In genomic region chr17:1829579-1830257, GRCh38 we compare ENCODE assay signal across 8 cellular contexts. TPM values are rescaled to one million over a fixed set of nuclear protein-coding genes. Genes with fewer than 3 reads are reported as not detected.
DNase-seq lines count a peak whose midpoint lies in the region; ATAC-seq and TF ChIP-seq lines count a peak whose summit lies in the region.

TSS of gene RPA1 (plus strand) at chr17:1830005. CDS start at chr17:1830094, 89 bp downstream.
TSS of gene SMYD4 (minus strand) at chr17:1829902. CDS start at chr17:1827994, 1,908 bp downstream.

- peak within 1 kb of the TSS; percentile 96 for H3K4me2 ChIP-seq in PC-9

- no peaks in the 10 kb centered on the region for H3K27me3 ChIP-seq in HUES48 (ENCODE audit: control insufficient read depth, insufficient read depth, low read length)
- no peaks in the 10 kb centered on the region for H3K27me3 ChIP-seq in PC-9 (ENCODE audit: insufficient read depth, low read depth)
- H3K27me3 ChIP-seq in esophagus muscularis mucosa: no peaks in the 10 kb centered on the region
- H3K27me3 ChIP-seq in muscle layer of duodenum (ENCODE audit: low read depth, low read length): no peaks in the 10 kb centered on the region

- TF ChIP-seq CTCF in PC-9 (conservative IDR thresholded peaks at IDR 0.05) (no peak), esophagus muscularis mucosa (IDR thresholded peaks at IDR 0.05) (peak in 1 of 3 experiments; percentile 37)

- H3K4me1 Mint-ChIP-seq in activated T-cell treated with anti-CD3 and anti-CD28 coated beads, Interleukin-2, amount 50 U/mL, for 24 hours (ENCODE audit: low read depth): peaks cover 64% of the 10 kb centered on the region

- H3F3A ChIP-seq in PC-9 (ENCODE audit: insufficient read depth, low read depth): peaks cover 19% of the 10 kb centered on the region

- POLR2A ChIA-PET in PC-9 (lab: Charles Lee; ENCODE audit: unreplicated experiment): interaction anchor here (0.5 to 1.4 kb wide), 8 partner anchors 9 to 181 kb away, joined by 3 to 11 read pairs (median 6); no protein-coding TSS in a partner anchor

- WGBS in esophagus muscularis mucosa: 0% methylated on average over 18 of the region's 83 CpGs

- no peaks in the 10 kb centered on the region for H3K9me3 ChIP-seq in HUES48 (ENCODE audit: control insufficient read depth, insufficient read depth, low read length)
- no peaks in the 10 kb centered on the region for H3K9me3 ChIP-seq in PC-9 (ENCODE audit: insufficient read depth, low read depth)
- H3K9me3 ChIP-seq in esophagus muscularis mucosa: no peaks in the 10 kb centered on the region
- no peaks in the 10 kb centered on the region for H3K9me3 ChIP-seq in muscle layer of duodenum (ENCODE audit: control insufficient read depth in 1 of 2, low read length in 2 of 2)

- H3K9ac ChIP-seq in HUES48 (ENCODE audit: low read depth, low read length): peak within 1 kb of the TSS; percentile 80

- peaks cover 68% of the 10 kb centered on the region for H3K79me2 ChIP-seq in PC-9 (ENCODE audit: low read depth)

- H3K9me3 Mint-ChIP-seq in activated T-cell treated with anti-CD3 and anti-CD28 coated beads, Interleukin-2, amount 50 U/mL, for 24 hours: no peaks in the 10 kb centered on the region

- no peaks in the 10 kb centered on the region for H3K27me3 Mint-ChIP-seq in activated T-cell treated with anti-CD3 and anti-CD28 coated beads, Interleukin-2, amount 50 U/mL, for 24 hours

- H3K27ac ChIP-seq in HUES48 (ENCODE audit: low read depth, low read length): peak within 1 kb of the TSS; percentile 85
- peak within 1 kb of the TSS; percentile 27; the same call in 1 of the 2 replicates for H3K27ac ChIP-seq in PC-9
- peak within 1 kb of the TSS; percentile 91 to 93 (median 92) for H3K27ac ChIP-seq in esophagus muscularis mucosa (replicated peaks in 1 of 4)
- H3K27ac ChIP-seq in muscle layer of duodenum (ENCODE audit: low read length): peak within 1 kb of the TSS; percentile 67

- DNase-seq in DMS 273 (lab: John Stamatoyannopoulos, UW; ENCODE audit: unreplicated experiment) (peak; percentile 95), PC-9 (peak; percentile 70 to 92), esophagus muscularis mucosa (ENCODE audit: extremely low spot score) (peak; percentile 96)
- peak; percentile 93 for DNase-seq in activated T-cell treated with anti-CD3 and anti-CD28 coated beads, Interleukin-2, amount 50 U/mL, for 24 hours
- DNase-seq in stimulated activated CD8-positive, alpha-beta memory T cell treated with anti-CD3 and anti-CD28 coated beads, Interleukin-7, amount 100 ng/mL, for 1 hour (ENCODE audit: low read depth in 2 of 2): peak; percentile 72 to 74

- intact Hi-C loops in PC-9 (cut with micrococcal nuclease; ENCODE audit: unreplicated experiment) (loop anchor here (2.0 kb wide), 1 partner anchor 113 kb away; no protein-coding TSS in a partner anchor), esophagus muscularis mucosa (cut with DNase I) (no loop called here)

- peak; percentile 83 for ATAC-seq in GM21423 (IDR thresholded peaks at IDR 0.05; ENCODE audit: unreplicated experiment)

- H3K4me3 Mint-ChIP-seq in activated T-cell treated with anti-CD3 and anti-CD28 coated beads, Interleukin-2, amount 50 U/mL, for 24 hours: peak within 1 kb of the TSS; percentile 93

- H3K4me3 ChIP-seq in HUES48 (ENCODE audit: low read depth, low read length) (peak within 1 kb of the TSS; percentile 96), PC-9 (peak within 1 kb of the TSS; percentile 96), esophagus muscularis mucosa (peak within 1 kb of the TSS; percentile 84 to 95 (median 94)), muscle layer of duodenum (ENCODE audit: low read depth in 1 of 2, low read length in 2 of 2) (peak within 1 kb of the TSS; percentile 79 to 89)

- peak within 1 kb of the TSS; percentile 95 for H3K27ac Mint-ChIP-seq in activated T-cell treated with anti-CD3 and anti-CD28 coated beads, Interleukin-2, amount 50 U/mL, for 24 hours

- no peak for TF ChIP-seq EP300 in esophagus muscularis mucosa (IDR thresholded peaks at IDR 0.05)

- H3K36me3 ChIP-seq in HUES48 (ENCODE audit: control insufficient read depth, insufficient read depth, low read length): peaks cover 49% of the 10 kb centered on the region
- peaks cover 12% of the 10 kb centered on the region; the same call in 1 of the 2 replicates for H3K36me3 ChIP-seq in PC-9 (ENCODE audit: low read depth)
- peaks cover 3 to 35% (median 16%) of the 10 kb centered on the region in 4 donors for H3K36me3 ChIP-seq in esophagus muscularis mucosa
- H3K36me3 ChIP-seq in muscle layer of duodenum (ENCODE audit: control insufficient read depth in 1 of 2, insufficient read depth in 2 of 2, low read length in 2 of 2): peaks cover 4 to 5% of the 10 kb centered on the region in 2 donors

- CTCF ChIA-PET in PC-9 (lab: Charles Lee): interaction anchor here (0.6 to 1.1 kb wide), 4 partner anchors 34 to 99 kb away, joined by 3 to 7 read pairs (median 3); no protein-coding TSS in a partner anchor

- H3K9me2 ChIP-seq in PC-9 (ENCODE audit: insufficient read depth): no peaks in the 10 kb centered on the region

- H4K20me1 ChIP-seq in PC-9 (ENCODE audit: insufficient read depth): peaks cover under 1% of the 10 kb centered on the region; the same call in 1 of the 2 replicates

- H3K4me1 ChIP-seq in HUES48 (ENCODE audit: control insufficient read depth, insufficient read depth, low read length) (no peaks in the 10 kb centered on the region), PC-9 (replicated peaks; ENCODE audit: insufficient read depth) (peaks cover 18% of the 10 kb centered on the region), esophagus muscularis mucosa (peaks cover 8 to 52% (median 39%) of the 10 kb centered on the region in 4 donors), muscle layer of duodenum (ENCODE audit: control insufficient read depth in 1 of 2, insufficient read depth in 2 of 2, low read length in 2 of 2) (peaks cover 11 to 19% of the 10 kb centered on the region in 2 donors)

- peak within 1 kb of the TSS; percentile 88 for H2AFZ ChIP-seq in PC-9

- peaks cover 68% of the 10 kb centered on the region for H3K36me3 Mint-ChIP-seq in activated T-cell treated with anti-CD3 and anti-CD28 coated beads, Interleukin-2, amount 50 U/mL, for 24 hours (ENCODE audit: low read depth)

- BruUV-seq in PC-9 (replicated peaks; lab: Mats Ljungman, UMichigan): no TSS peak

- peak; percentile 56 for TF ChIP-seq POLR2A in esophagus muscularis mucosa (IDR thresholded peaks at IDR 0.05; ENCODE audit: low read depth)

RNA-seq across cellular contexts. Expression of gene RPA1, which starts in this region (rescaled TPM):
- 201 and 212 TPM in 2 replicates for total RNA-seq in PC-9 (2021)
- 10 to 100 TPM; 22.9 to 30.8 (median 29.2) TPM for total RNA-seq in esophagus muscularis mucosa

RNA-seq across cellular contexts. Expression of gene SMYD4, which starts in this region (rescaled TPM):
- total RNA-seq in PC-9 (2021) (19.0 and 23.3 TPM in 2 replicates), esophagus muscularis mucosa (10 to 100 TPM; 10.3 to 14.8 (median 11.9) TPM)

Comparison
In these comparisons a context has a peak if more than half of its experiments do, and no peak if none do; other contexts are left out.
1. Peak in every context shown above with its lines: DNase-seq, ATAC-seq, H3K4me3 ChIP-seq and H3K27ac ChIP-seq.
2. H3K27ac ChIP-seq: peak in every context shown above with its lines; median percentile 92 in esophagus muscularis mucosa; 85 in HUES48; 67 in muscle layer of duodenum; 27 in PC-9.